Comparison of ENCODE assay signal across 9 cellular contexts in genomic region chr4:89303177-89303576, GRCh38. TPM values are rescaled to one million over a fixed set of nuclear protein-coding genes. Genes with fewer than 3 reads are reported as not detected.
DNase-seq lines count a peak whose midpoint lies in the region; ATAC-seq lines count a peak whose summit lies in the region.
"Had no signal": no experiment of that assay in that cellular context is flagged by ENCODE, and none has a peak within 500 bp of the region (broad histone marks: within the 10 kb centered on the region; RNA-seq: fewer than 3 reads in every experiment).

No MANE protein-coding gene starts in this region.

- intact Hi-C loops in activated CD4-positive, alpha-beta T cell treated with anti-CD3 and anti-CD28 coated beads, Interleukin-2, amount 10 ng/mL, durations not matched to agents 24 days and 14 days (cut with micrococcal nuclease): loop anchor here (1.0 kb wide), 1 partner anchor 8 kb away; no protein-coding TSS in a partner anchor

- no peaks in the 10 kb centered on the region for H4K20me1 ChIP-seq in BLaER1 treated with 17β-estradiol and CSF1 and Interleukin-3, amounts not matched to agents 10 nM and 100 nM

- H3K36me3 ChIP-seq in BLaER1 treated with 17β-estradiol and CSF1 and Interleukin-3, amounts not matched to agents 10 nM and 100 nM: no peaks in the 10 kb centered on the region
- no peaks in the 10 kb centered on the region for H3K36me3 ChIP-seq in effector memory CD4-positive, alpha-beta T cell (ENCODE audit: control insufficient read depth, insufficient read depth, low read length)

- no peaks in the 10 kb centered on the region for H3K9me3 ChIP-seq in BLaER1 treated with 17β-estradiol and CSF1 and Interleukin-3, amounts not matched to agents 10 nM and 100 nM (replicated peaks in 1 of 11)
- no peaks in the 10 kb centered on the region for H3K9me3 ChIP-seq in effector memory CD4-positive, alpha-beta T cell (ENCODE audit: control insufficient read depth, low read length)

- DNase-seq in NCI-H2029 treated with DMSO at 0.1 percent for 48 hours (lab: John Stamatoyannopoulos, UW) (peak; percentile 83), hepatic stellate cell (ENCODE audit: low spot score) (no peak)
- peak; percentile 85 for DNase-seq in activated CD4-positive, alpha-beta T cell treated with anti-CD3 and anti-CD28 coated beads, Interleukin-2, amount 10 ng/mL, durations not matched to agents 24 days and 14 days
- peak in 2 of 3 donors; percentile 51 to 58 for DNase-seq in effector memory CD4-positive, alpha-beta T cell

- H3K4me2 ChIP-seq in BLaER1 treated with 17β-estradiol and CSF1 and Interleukin-3, amounts not matched to agents 10 nM and 100 nM: peak overlapping the region; percentile 8 to 98 (median 81); a peak in 14 of 22 replicates

- peaks cover 23% of the 10 kb centered on the region for H3K36me3 Mint-ChIP-seq in activated CD4-positive, alpha-beta T cell treated with anti-CD3 and anti-CD28 coated beads, Interleukin-2, amount 10 ng/mL, durations not matched to agents 24 days and 14 days (ENCODE audit: low read depth)

- H3K4me3 ChIP-seq in BLaER1 treated with 17β-estradiol and CSF1 and Interleukin-3, amounts not matched to agents 10 nM and 100 nM: no peak overlapping the region
- peak overlapping the region; percentile 27 for H3K4me3 ChIP-seq in effector memory CD4-positive, alpha-beta T cell (ENCODE audit: insufficient read depth, low read depth, low read length, poor library complexity, severe bottlenecking)

- no peaks in the 10 kb centered on the region for H3K9me3 Mint-ChIP-seq in activated CD4-positive, alpha-beta T cell treated with anti-CD3 and anti-CD28 coated beads, Interleukin-2, amount 10 ng/mL, durations not matched to agents 24 days and 14 days

- peaks cover 57% of the 10 kb centered on the region for H3K4me1 Mint-ChIP-seq in activated CD4-positive, alpha-beta T cell treated with anti-CD3 and anti-CD28 coated beads, Interleukin-2, amount 10 ng/mL, durations not matched to agents 24 days and 14 days

- no peak overlapping the region for H3K27ac ChIP-seq in BLaER1 treated with 17β-estradiol and CSF1 and Interleukin-3, amounts not matched to agents 10 nM and 100 nM
- peak overlapping the region; percentile 78 for H3K27ac ChIP-seq in effector memory CD4-positive, alpha-beta T cell (ENCODE audit: insufficient read depth, low read length, poor library complexity, severe bottlenecking)
- H3K27ac ChIP-seq: C4-2B had no signal

- H3K27me3 ChIP-seq in BLaER1 treated with 17β-estradiol and CSF1 and Interleukin-3, amounts not matched to agents 10 nM and 100 nM: peaks cover 0 to 22% (median 14%) of the 10 kb centered on the region in 11 experiments; a peak in 7 of 22 replicates
- no peaks in the 10 kb centered on the region for H3K27me3 ChIP-seq in effector memory CD4-positive, alpha-beta T cell (replicated peaks; ENCODE audit: control insufficient read depth, insufficient read depth, low read length, poor library complexity, severe bottlenecking)

- H3K4me3 Mint-ChIP-seq in activated CD4-positive, alpha-beta T cell treated with anti-CD3 and anti-CD28 coated beads, Interleukin-2, amount 10 ng/mL, durations not matched to agents 24 days and 14 days: peak overlapping the region; percentile 84

- ATAC-seq in HG03521 (IDR thresholded peaks at IDR 0.05; ENCODE audit: unreplicated experiment) (no peak), GM19324 (IDR thresholded peaks at IDR 0.05; ENCODE audit: low FRiP score, unreplicated experiment) (no peak), HG03025 (IDR thresholded peaks at IDR 0.05; ENCODE audit: low FRiP score, unreplicated experiment) (no peak)

- H3K27ac Mint-ChIP-seq in activated CD4-positive, alpha-beta T cell treated with anti-CD3 and anti-CD28 coated beads, Interleukin-2, amount 10 ng/mL, durations not matched to agents 24 days and 14 days: peak overlapping the region; percentile 95

- peaks cover 67 to 94% (median 89%) of the 10 kb centered on the region in 10 experiments for H3K4me1 ChIP-seq in BLaER1 treated with 17β-estradiol and CSF1 and Interleukin-3, amounts not matched to agents 10 nM and 100 nM
- H3K4me1 ChIP-seq in effector memory CD4-positive, alpha-beta T cell (ENCODE audit: control insufficient read depth, insufficient read depth, low read length, poor library complexity, severe bottlenecking): peaks cover 51% of the 10 kb centered on the region

- H3K9ac ChIP-seq in BLaER1 treated with 17β-estradiol and CSF1 and Interleukin-3, amounts not matched to agents 10 nM and 100 nM: no peak overlapping the region

- no peaks in the 10 kb centered on the region for H3K27me3 Mint-ChIP-seq in activated CD4-positive, alpha-beta T cell treated with anti-CD3 and anti-CD28 coated beads, Interleukin-2, amount 10 ng/mL, durations not matched to agents 24 days and 14 days

RNA-seq across cellular contexts. Expression of gene GPRIN3, which starts 4.4 kb away (rescaled TPM):
- total RNA-seq in activated CD4-positive, alpha-beta T cell treated with anti-CD3 and anti-CD28 coated beads, Interleukin-2, amount 10 ng/mL, durations not matched to agents 24 days and 14 days: 26.2 and 26.8 TPM in 2 replicates
